8 cellular contexts compared by ENCODE assay signal in the genomic region with DNA sequence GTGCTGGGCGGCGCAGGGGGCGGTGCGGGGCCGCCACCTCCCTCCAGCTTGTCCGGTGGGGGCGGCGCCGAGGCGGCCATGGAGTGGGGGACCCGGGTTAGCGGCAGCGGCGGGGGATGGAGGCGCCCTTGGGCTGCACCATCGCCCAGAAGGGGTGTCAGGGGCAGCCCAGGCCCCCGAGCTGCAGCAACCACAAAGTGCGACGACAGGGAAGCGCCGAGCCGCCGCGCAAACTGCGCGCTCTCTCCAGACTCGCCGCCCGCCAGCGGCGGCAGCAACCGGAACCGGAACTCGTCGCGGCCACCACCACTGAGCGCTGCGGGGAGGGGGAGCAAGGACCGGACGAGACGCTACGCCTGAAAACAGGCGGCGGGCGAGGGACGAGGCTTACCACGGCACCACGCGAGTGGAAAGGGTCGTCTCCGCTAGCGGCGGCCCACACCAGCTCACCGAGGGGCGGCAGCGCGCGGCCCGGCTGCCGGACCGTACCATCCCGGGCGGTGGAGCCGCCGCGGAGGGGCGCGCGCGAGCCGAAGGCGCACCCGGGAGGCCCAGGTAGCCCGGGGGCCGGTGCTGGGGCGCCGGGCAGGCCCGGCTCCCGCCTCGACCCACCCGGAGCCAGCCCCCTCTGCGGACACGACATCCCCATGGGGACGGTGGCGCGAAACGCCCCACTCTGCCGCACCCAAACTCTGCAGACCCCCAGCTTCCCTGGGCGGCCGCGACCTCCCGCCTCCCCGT. TPM values are rescaled to one million over a fixed set of nuclear protein-coding genes. Genes with fewer than 3 reads are reported as not detected.
DNase-seq lines count a peak whose midpoint lies in the region; ATAC-seq and TF ChIP-seq lines count a peak whose summit lies in the region.

A gene with protein sequence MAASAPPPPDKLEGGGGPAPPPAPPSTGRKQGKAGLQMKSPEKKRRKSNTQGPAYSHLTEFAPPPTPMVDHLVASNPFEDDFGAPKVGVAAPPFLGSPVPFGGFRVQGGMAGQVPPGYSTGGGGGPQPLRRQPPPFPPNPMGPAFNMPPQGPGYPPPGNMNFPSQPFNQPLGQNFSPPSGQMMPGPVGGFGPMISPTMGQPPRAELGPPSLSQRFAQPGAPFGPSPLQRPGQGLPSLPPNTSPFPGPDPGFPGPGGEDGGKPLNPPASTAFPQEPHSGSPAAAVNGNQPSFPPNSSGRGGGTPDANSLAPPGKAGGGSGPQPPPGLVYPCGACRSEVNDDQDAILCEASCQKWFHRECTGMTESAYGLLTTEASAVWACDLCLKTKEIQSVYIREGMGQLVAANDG (minus strand): TSS at position 286 of the 741 bp plus-strand sequence. CDS start 206 bp downstream, at position 80.

- peaks cover 67% of the 10 kb centered on the region for H3K36me3 Mint-ChIP-seq in GM23338 (ENCODE audit: low read depth)
- H3K36me3 Mint-ChIP-seq in activated naive CD4-positive, alpha-beta T cell treated with anti-CD3 and anti-CD28 coated beads, Interleukin-2, amount 10 ng/mL, durations not matched to agents 7 days and 5 days, result peaks cover 48% of the 10 kb centered on the region

- H2AFZ ChIP-seq in GM23338, result 0 out of 2 replicates have a peak within 1 kb of the TSS, but pooled peaks have one; percentile 43

- H3K4me3 ChIP-seq in GM23338 (peak within 1 kb of the TSS; percentile 92), LNCaP clone FGC (ENCODE audit: low read depth, low read length) (peak within 1 kb of the TSS; percentile 67), SK-N-MC (peak within 1 kb of the TSS; percentile 93), thymus (ENCODE audit: low read length) (peak within 1 kb of the TSS; percentile 78)

- in situ Hi-C loops in G401 (cut with HindIII; ENCODE audit: low sequenced_read_pairs), result no loop called here

- peaks cover 51% of the 10 kb centered on the region for H3F3A ChIP-seq in GM23338 (replicated peaks; ENCODE audit: low read depth)

- H3K27me3 Mint-ChIP-seq in GM23338 (ENCODE audit: insufficient read depth, low read depth, poor library complexity), result peaks cover 14% of the 10 kb centered on the region
- no peaks in the 10 kb centered on the region for H3K27me3 Mint-ChIP-seq in activated naive CD4-positive, alpha-beta T cell treated with anti-CD3 and anti-CD28 coated beads, Interleukin-2, amount 10 ng/mL, durations not matched to agents 7 days and 5 days

- H3K4me1 Mint-ChIP-seq in GM23338, result peaks cover 44% of the 10 kb centered on the region
- H3K4me1 Mint-ChIP-seq in activated naive CD4-positive, alpha-beta T cell treated with anti-CD3 and anti-CD28 coated beads, Interleukin-2, amount 10 ng/mL, durations not matched to agents 7 days and 5 days, result peaks cover 50% of the 10 kb centered on the region

- CTCF ChIA-PET in activated naive CD4-positive, alpha-beta T cell treated with anti-CD3 and anti-CD28 coated beads, Interleukin-2, amount 10 ng/mL, durations not matched to agents 7 days and 5 days (lab: Charles Lee), result interaction anchor here (0.7 to 2.5 kb wide), 15 partner anchors 10 to 123 kb away, joined by 3 to 10 read pairs (median 4); partner anchors contain the start of genes FLAD1 and SHC1

- DNase-seq in G401 (ENCODE audit: low spot score) (peak; percentile 73), GM23338 (ENCODE audit: low spot score) (peak; percentile 89), LNCaP clone FGC (ENCODE audit: low read depth) (no peak), SK-N-MC (ENCODE audit: low read depth, low spot score) (no peak), globus pallidus (ENCODE audit: low spot score) (peak; percentile 64), omental fat pad (ENCODE audit: low spot score) (no peak)
- peak; percentile 88 for DNase-seq in activated naive CD4-positive, alpha-beta T cell treated with anti-CD3 and anti-CD28 coated beads, Interleukin-2, amount 10 ng/mL, durations not matched to agents 7 days and 5 days

- H3K9me3 ChIP-seq in SK-N-MC (ENCODE audit: low read depth, low read length), result no peaks in the 10 kb centered on the region
- no peaks in the 10 kb centered on the region for H3K9me3 ChIP-seq in thymus (ENCODE audit: control insufficient read depth)

- peak within 1 kb of the TSS; percentile 97 for H3K9ac ChIP-seq in SK-N-MC (ENCODE audit: insufficient read length)

- H3K4me2 ChIP-seq in GM23338, result peak within 1 kb of the TSS; percentile 91

- no peaks in the 10 kb centered on the region for H3K9me2 ChIP-seq in GM23338 (ENCODE audit: insufficient read depth)

- H3K79me2 ChIP-seq in GM23338 (replicated peaks; ENCODE audit: insufficient read depth), result peaks cover 13% of the 10 kb centered on the region

- H3K27ac ChIP-seq in GM23338 (ENCODE audit: low read depth) (peak within 1 kb of the TSS; percentile 97), SK-N-MC (peak within 1 kb of the TSS; percentile 95), thymus (ENCODE audit: low read depth) (peak within 1 kb of the TSS; percentile 99)

- H3K27me3 ChIP-seq in GM23338 (ENCODE audit: insufficient read depth) (no peaks in the 10 kb centered on the region), thymus (ENCODE audit: control insufficient read depth, insufficient read depth) (no peaks in the 10 kb centered on the region)

- ATAC-seq in GM23338 (peak; percentile 79), omental fat pad (ENCODE audit: low FRiP score) (peak; percentile 87)

- TF ChIP-seq CTCF in GM23338 (conservative IDR thresholded peaks at IDR 0.05; ENCODE audit: low read depth in 2 of 2) (peak; percentile 32 to 52), LNCaP clone FGC (IDR thresholded peaks at IDR 0.05; ENCODE audit: control insufficient read depth, extremely low read depth, insufficient read depth) (peak; percentile 60), omental fat pad (IDR thresholded peaks at IDR 0.05) (no peak)

- peak within 1 kb of the TSS; percentile 94 for H3K4me3 Mint-ChIP-seq in GM23338
- H3K4me3 Mint-ChIP-seq in activated naive CD4-positive, alpha-beta T cell treated with anti-CD3 and anti-CD28 coated beads, Interleukin-2, amount 10 ng/mL, durations not matched to agents 7 days and 5 days, result peak within 1 kb of the TSS; percentile 96

- under 1% methylated on average over 93 of the region's 93 CpGs for WGBS in thymus

- H3K9me3 Mint-ChIP-seq in GM23338, result no peaks in the 10 kb centered on the region
- no peaks in the 10 kb centered on the region for H3K9me3 Mint-ChIP-seq in activated naive CD4-positive, alpha-beta T cell treated with anti-CD3 and anti-CD28 coated beads, Interleukin-2, amount 10 ng/mL, durations not matched to agents 7 days and 5 days

- peaks cover 32% of the 10 kb centered on the region for H4K20me1 ChIP-seq in GM23338 (replicated peaks; ENCODE audit: insufficient read depth)

- H3K36me3 ChIP-seq in GM23338 (ENCODE audit: insufficient read depth) (peaks cover 26% of the 10 kb centered on the region), SK-N-MC (ENCODE audit: insufficient read depth, low read length) (peaks cover 50% of the 10 kb centered on the region), thymus (ENCODE audit: control insufficient read depth, insufficient read depth) (peaks cover 45% of the 10 kb centered on the region)

- H3K27ac Mint-ChIP-seq in GM23338, result peak within 1 kb of the TSS; percentile 90
- peak within 1 kb of the TSS; percentile 90 for H3K27ac Mint-ChIP-seq in activated naive CD4-positive, alpha-beta T cell treated with anti-CD3 and anti-CD28 coated beads, Interleukin-2, amount 10 ng/mL, durations not matched to agents 7 days and 5 days

- H3K4me1 ChIP-seq in GM23338 (ENCODE audit: insufficient read depth) (peaks cover 41% of the 10 kb centered on the region), thymus (ENCODE audit: control insufficient read depth, insufficient read depth, low read length) (peaks cover 10% of the 10 kb centered on the region)

TF ChIP-seq in GM23338, 12 proteins besides CTCF, POLR2A, EP300 and RAD21:
- peak; percentile 54 for TF ChIP-seq CREB1 (CRISPR knock-in tag; IDR thresholded peaks at IDR 0.05; ENCODE audit: low read depth)
- no peak for TF ChIP-seq STAT1 (IDR thresholded peaks at IDR 0.05; ENCODE audit: unreplicated experiment)
- peak; percentile 77 for TF ChIP-seq POLR2AphosphoS5 (IDR thresholded peaks at IDR 0.05; ENCODE audit: low read depth)

RNA-seq across cellular contexts. Expression of the gene that starts here (rescaled TPM):
- 16.9 and 24.2 TPM in 2 replicates for total RNA-seq in G401 (2014; rRNA removed; shearing (Covaris generic))
- 28.7 and 29.0 TPM in 2 replicates for total RNA-seq in GM23338 (2014; rRNA removed; shearing (Covaris generic))
- polyA plus RNA-seq in GM23338 (2016; fragmentation: Nextera tagmentation; extraction: Ambion mirVana) (11.0 and 13.2 TPM in 2 replicates), thymus (24.5 TPM)
- 10 to 100 TPM; 10.2 to 21.2 (median 15.9) TPM for total RNA-seq in omental fat pad

Comparison
In these comparisons a context has a peak if more than half of its experiments do, and no peak if none do; other contexts are left out.
1. DNase-seq: peak in G401 (single experiment), GM23338 (single experiment), activated naive CD4-positive, alpha-beta T cell treated with anti-CD3 and anti-CD28 coated beads, Interleukin-2, amount 10 ng/mL, durations not matched to agents 7 days and 5 days (single experiment) and globus pallidus (single experiment); none in LNCaP clone FGC (single experiment), SK-N-MC (single experiment) and omental fat pad (single experiment).
2. CTCF ChIP-seq: peak in GM23338 (2 of 2) and LNCaP clone FGC (single experiment); none in omental fat pad (0 of 3).
3. Peak in every context shown above with its lines, with median percentiles within 50 percentile points of each other: H3K27ac ChIP-seq and H3K4me3 ChIP-seq.